14 cellular contexts compared by ENCODE assay signal in the genomic region with DNA sequence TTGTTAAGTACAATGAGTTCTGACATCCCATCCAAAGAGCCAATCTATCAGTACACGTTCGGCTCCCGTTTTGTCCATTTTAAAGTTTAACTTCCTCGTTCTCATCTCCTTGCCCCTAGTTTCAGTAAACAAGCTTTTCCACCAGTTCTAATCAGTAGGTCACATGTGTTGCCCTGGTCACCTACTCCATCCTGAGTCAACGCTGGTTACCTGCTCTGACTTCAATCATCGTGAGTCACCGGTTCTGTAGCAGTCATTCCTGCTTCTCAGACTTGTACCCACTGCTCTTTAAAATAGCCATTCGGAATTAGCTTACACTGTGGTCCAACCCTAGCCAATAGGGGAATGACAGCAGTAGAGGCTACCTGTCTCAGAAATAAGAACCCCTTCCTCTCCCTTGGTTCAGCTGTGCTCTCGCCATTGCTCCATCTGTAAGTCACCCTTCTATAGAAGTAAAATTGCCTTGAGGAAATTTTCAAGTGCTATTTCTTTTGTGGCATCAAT.
DNase-seq lines count a peak whose midpoint lies in the region; ATAC-seq, FAIRE-seq and TF ChIP-seq lines count a peak whose summit lies in the region.
"Had no signal": no experiment of that assay in that cellular context is flagged by ENCODE, and none has a peak within 500 bp of the region (broad histone marks: within the 10 kb centered on the region; RNA-seq: fewer than 3 reads in every experiment).

No MANE protein-coding gene starts in this region.

- no peak overlapping the region for H2BK15ac ChIP-seq in mesendoderm (replicated peaks; ENCODE audit: low read depth)

- no peak for ATAC-seq in SK-N-SH treated with all-trans-retinoic acid at 6 μM for 48 hours
- no peak for ATAC-seq in psoas muscle
- ATAC-seq: sciatic nerve had no signal

- H3K56ac ChIP-seq in mesendoderm (ENCODE audit: low read length): no peak overlapping the region

- H3K27ac Mint-ChIP-seq in T-helper 2 cell treated with Interferon-gamma antibody and Interleukin-4, amounts not matched to agents 5 μg/mL and 100 μg/mL, for 36 hours: no peak overlapping the region

- H3K4me3 Mint-ChIP-seq in T-helper 2 cell treated with Interferon-gamma antibody and Interleukin-4, amounts not matched to agents 5 μg/mL and 100 μg/mL, for 36 hours: no peak overlapping the region

- H3K18ac ChIP-seq in mesendoderm (ENCODE audit: low read length): no peak overlapping the region

- no peak overlapping the region for H3K4ac ChIP-seq in mesendoderm (ENCODE audit: low read depth, low read length)

- no peak overlapping the region for H2BK120ac ChIP-seq in mesendoderm (ENCODE audit: low read depth, low read length)

- H3K23ac ChIP-seq in mesendoderm (ENCODE audit: low read length): no peak overlapping the region

- H3K9me3 ChIP-seq in psoas muscle: peaks cover 3% of the 10 kb centered on the region
- H3K9me3 ChIP-seq: SJCRH30, upper lobe of left lung had no signal

- no peaks in the 10 kb centered on the region for H3K27me3 ChIP-seq in bronchial epithelial cell (ENCODE audit: control insufficient read depth, insufficient read depth, low read length)
- H3K27me3 ChIP-seq in mesendoderm (ENCODE audit: insufficient read depth, low read length, poor library complexity): no peaks in the 10 kb centered on the region
- no peaks in the 10 kb centered on the region for H3K27me3 ChIP-seq in psoas muscle (ENCODE audit: insufficient read depth in 3 of 3, low read length in 2 of 3)
- H3K27me3 ChIP-seq: SJCRH30, upper lobe of left lung had no signal

- H2BK5ac ChIP-seq in mesendoderm (ENCODE audit: low read length): peak overlapping the region; percentile 19

- H3K4me1 Mint-ChIP-seq in T-helper 2 cell treated with Interferon-gamma antibody and Interleukin-4, amounts not matched to agents 5 μg/mL and 100 μg/mL, for 36 hours (ENCODE audit: low read depth): peaks cover 18% of the 10 kb centered on the region

- no peak overlapping the region for H4K8ac ChIP-seq in mesendoderm (ENCODE audit: low read depth, low read length)

- no peak for FAIRE-seq in bronchial epithelial cell (lab: Jason Lieb, UNC)
- FAIRE-seq: D721Med had no signal

- no CpG with 5 or more reads among the region's 9 CpGs for WGBS in mesendoderm (ENCODE audit: extremely low coverage, insufficient coverage, low lambda C conversion rate)
- WGBS in psoas muscle, 3 donors: 84 to 87% (median 86%) methylated on average over 9 of the region's 9 CpGs

- intact Hi-C loops in psoas muscle (cut with DNase I): no loop called here

- TF ChIP-seq CTCF in bronchial epithelial cell (IDR thresholded peaks at IDR 0.05; ENCODE audit: insufficient read depth, low read length, severe bottlenecking) (no peak), psoas muscle (IDR thresholded peaks at IDR 0.05) (no peak)

- H3K36me3 ChIP-seq in bronchial epithelial cell (ENCODE audit: control insufficient read depth, insufficient read depth, low read length) (no peaks in the 10 kb centered on the region), mesendoderm (ENCODE audit: control insufficient read depth, insufficient read depth, low read length) (no peaks in the 10 kb centered on the region), psoas muscle (ENCODE audit: insufficient read depth in 1 of 2, low read depth in 1 of 2) (no peaks in the 10 kb centered on the region)
- H3K36me3 ChIP-seq: SJCRH30, upper lobe of left lung had no signal

- H3K4me3 ChIP-seq in bronchial epithelial cell (ENCODE audit: low read depth, low read length) (no peak overlapping the region), mesendoderm (ENCODE audit: low read length) (no peak overlapping the region), psoas muscle (no peak overlapping the region)
- H3K4me3 ChIP-seq: SJCRH30, upper lobe of left lung had no signal

- no peak overlapping the region for H3K27ac ChIP-seq in mesendoderm (ENCODE audit: low read depth, low read length)
- H3K27ac ChIP-seq in psoas muscle: no peak overlapping the region
- H3K27ac ChIP-seq: SJCRH30, upper lobe of left lung had no signal

- H3K36me3 Mint-ChIP-seq in T-helper 2 cell treated with Interferon-gamma antibody and Interleukin-4, amounts not matched to agents 5 μg/mL and 100 μg/mL, for 36 hours (ENCODE audit: low read depth): no peaks in the 10 kb centered on the region

- peaks cover 11% of the 10 kb centered on the region for H3K9me3 Mint-ChIP-seq in T-helper 2 cell treated with Interferon-gamma antibody and Interleukin-4, amounts not matched to agents 5 μg/mL and 100 μg/mL, for 36 hours

- no peaks in the 10 kb centered on the region for H3K4me1 ChIP-seq in mesendoderm (ENCODE audit: control insufficient read depth, low read depth, low read length)
- no peaks in the 10 kb centered on the region for H3K4me1 ChIP-seq in psoas muscle
- H3K4me1 ChIP-seq: SJCRH30, upper lobe of left lung had no signal

- no peaks in the 10 kb centered on the region for H3K79me1 ChIP-seq in mesendoderm (ENCODE audit: low read length)

- peaks cover 3% of the 10 kb centered on the region for H3K27me3 Mint-ChIP-seq in T-helper 2 cell treated with Interferon-gamma antibody and Interleukin-4, amounts not matched to agents 5 μg/mL and 100 μg/mL, for 36 hours (ENCODE audit: low read depth)

- H4K5ac ChIP-seq in mesendoderm (ENCODE audit: low read length): no peak overlapping the region

- no peak overlapping the region for H3K9ac ChIP-seq in mesendoderm (ENCODE audit: low read length)

- peak; percentile 4 for DNase-seq in SIG-M5 treated with dmso at 0.1 percent for 504 hours (lab: John Stamatoyannopoulos, UW; ENCODE audit: unreplicated experiment)
- no peak for DNase-seq in SIG-M5 (lab: John Stamatoyannopoulos, UW)
- peak; percentile 83 for DNase-seq in LoVo (ENCODE audit: low spot score)
- DNase-seq in bronchial epithelial cell (ENCODE audit: low read depth): peak; percentile 74
- DNase-seq in mesendoderm: peak; percentile 32
- DNase-seq in T-helper 2 cell treated with Interferon-gamma antibody and Interleukin-4, amounts not matched to agents 5 μg/mL and 100 μg/mL, for 36 hours (ENCODE audit: low spot score): no peak
- no peak for DNase-seq in psoas muscle
- DNase-seq: 8988T, NCI-H510A treated with DMSO at 0.1 percent for 48 hours, SJCRH30, upper lobe of left lung had no signal

- no peak overlapping the region for H2AK5ac ChIP-seq in mesendoderm (ENCODE audit: low read length)

- H3K79me2 ChIP-seq in mesendoderm (ENCODE audit: control insufficient read depth, insufficient read depth, low read length): no peaks in the 10 kb centered on the region

- no peak overlapping the region for H3K4me2 ChIP-seq in mesendoderm (ENCODE audit: low read length)

TF ChIP-seq in SK-N-SH treated with all-trans-retinoic acid at 6 μM for 48 hours, 23 proteins besides CTCF, POLR2A, EP300 and RAD21 (continues in another document):
- TF ChIP-seq RARB (CRISPR knock-in tag; IDR thresholded peaks at IDR 0.05) (no peak), ARNTL (CRISPR knock-in tag; IDR thresholded peaks at IDR 0.05; ENCODE audit: borderline replicate concordance, low read depth) (no peak), PPARA (CRISPR knock-in tag; IDR thresholded peaks at IDR 0.05; ENCODE audit: borderline replicate concordance) (no peak), ZFP3 (CRISPR knock-in tag; IDR thresholded peaks at IDR 0.05) (no peak), TOX (CRISPR knock-in tag; IDR thresholded peaks at IDR 0.05; ENCODE audit: borderline replicate concordance) (no peak), ZNF8 (CRISPR knock-in tag; IDR thresholded peaks at IDR 0.05) (no peak), ZNF70 (CRISPR knock-in tag; IDR thresholded peaks at IDR 0.05) (no peak), BACH2 (CRISPR knock-in tag; IDR thresholded peaks at IDR 0.05; ENCODE audit: borderline replicate concordance) (no peak), TCF4 (CRISPR knock-in tag; IDR thresholded peaks at IDR 0.05; ENCODE audit: borderline replicate concordance) (no peak), ZFP30 (CRISPR knock-in tag; IDR thresholded peaks at IDR 0.05) (no peak)
- TF ChIP-seq, protein P1, sequence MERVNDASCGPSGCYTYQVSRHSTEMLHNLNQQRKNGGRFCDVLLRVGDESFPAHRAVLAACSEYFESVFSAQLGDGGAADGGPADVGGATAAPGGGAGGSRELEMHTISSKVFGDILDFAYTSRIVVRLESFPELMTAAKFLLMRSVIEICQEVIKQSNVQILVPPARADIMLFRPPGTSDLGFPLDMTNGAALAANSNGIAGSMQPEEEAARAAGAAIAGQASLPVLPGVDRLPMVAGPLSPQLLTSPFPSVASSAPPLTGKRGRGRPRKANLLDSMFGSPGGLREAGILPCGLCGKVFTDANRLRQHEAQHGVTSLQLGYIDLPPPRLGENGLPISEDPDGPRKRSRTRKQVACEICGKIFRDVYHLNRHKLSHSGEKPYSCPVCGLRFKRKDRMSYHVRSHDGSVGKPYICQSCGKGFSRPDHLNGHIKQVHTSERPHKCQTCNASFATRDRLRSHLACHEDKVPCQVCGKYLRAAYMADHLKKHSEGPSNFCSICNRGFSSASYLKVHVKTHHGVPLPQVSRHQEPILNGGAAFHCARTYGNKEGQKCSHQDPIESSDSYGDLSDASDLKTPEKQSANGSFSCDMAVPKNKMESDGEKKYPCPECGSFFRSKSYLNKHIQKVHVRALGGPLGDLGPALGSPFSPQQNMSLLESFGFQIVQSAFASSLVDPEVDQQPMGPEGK (CRISPR knock-in tag; IDR thresholded peaks at IDR 0.05; ENCODE audit: borderline replicate concordance): no peak
- TF ChIP-seq, protein P2, sequence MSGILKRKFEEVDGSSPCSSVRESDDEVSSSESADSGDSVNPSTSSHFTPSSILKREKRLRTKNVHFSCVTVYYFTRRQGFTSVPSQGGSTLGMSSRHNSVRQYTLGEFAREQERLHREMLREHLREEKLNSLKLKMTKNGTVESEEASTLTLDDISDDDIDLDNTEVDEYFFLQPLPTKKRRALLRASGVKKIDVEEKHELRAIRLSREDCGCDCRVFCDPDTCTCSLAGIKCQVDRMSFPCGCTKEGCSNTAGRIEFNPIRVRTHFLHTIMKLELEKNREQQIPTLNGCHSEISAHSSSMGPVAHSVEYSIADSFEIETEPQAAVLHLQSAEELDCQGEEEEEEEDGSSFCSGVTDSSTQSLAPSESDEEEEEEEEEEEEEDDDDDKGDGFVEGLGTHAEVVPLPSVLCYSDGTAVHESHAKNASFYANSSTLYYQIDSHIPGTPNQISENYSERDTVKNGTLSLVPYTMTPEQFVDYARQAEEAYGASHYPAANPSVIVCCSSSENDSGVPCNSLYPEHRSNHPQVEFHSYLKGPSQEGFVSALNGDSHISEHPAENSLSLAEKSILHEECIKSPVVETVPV (CRISPR knock-in tag; IDR thresholded peaks at IDR 0.05): no peak

Comparison
In these comparisons a context has a peak if more than half of its experiments do, and no peak if none do; other contexts are left out.
1. DNase-seq: peak in SIG-M5 treated with dmso at 0.1 percent for 504 hours (single experiment), LoVo (single experiment), bronchial epithelial cell (single experiment) and mesendoderm (single experiment); none in SIG-M5 (single experiment), T-helper 2 cell treated with Interferon-gamma antibody and Interleukin-4, amounts not matched to agents 5 μg/mL and 100 μg/mL, for 36 hours (single experiment) and psoas muscle (0 of 2).